In the genomic region with DNA sequence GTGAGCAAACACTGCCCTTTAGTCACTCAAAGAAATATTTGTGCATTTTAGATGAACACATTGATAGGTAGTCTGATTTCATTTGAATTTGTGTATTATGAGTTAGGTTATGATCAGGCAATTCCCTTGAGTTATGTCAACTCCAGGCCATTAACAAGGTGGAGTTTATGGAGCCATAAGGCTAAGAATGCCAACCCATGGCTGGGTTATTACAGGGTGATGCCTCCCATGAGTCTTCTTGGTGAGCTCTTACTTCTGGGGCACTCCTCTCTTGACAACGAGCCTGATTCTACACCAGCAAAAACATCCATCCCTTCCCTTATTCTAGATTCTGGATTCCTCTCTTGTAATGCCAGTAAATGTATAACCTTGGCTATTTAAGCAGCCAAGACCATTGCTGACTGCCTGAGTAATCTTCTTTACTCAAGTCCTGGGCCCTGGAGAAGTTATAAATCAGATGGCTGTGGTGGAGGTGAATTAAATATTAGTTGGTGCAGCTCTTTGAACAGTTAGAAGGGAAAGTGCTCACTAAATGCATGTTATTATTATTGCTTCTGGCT, we compare ENCODE assay signal across 14 cellular contexts.
DNase-seq lines count a peak whose midpoint lies in the region; ATAC-seq lines count a peak whose summit lies in the region.
"Had no signal": no experiment of that assay in that cellular context is flagged by ENCODE, and none has a peak within 500 bp of the region (broad histone marks: within the 10 kb centered on the region; RNA-seq: fewer than 3 reads in every experiment).

No MANE protein-coding gene starts in this region.

- in situ Hi-C loops in ACHN (cut with HindIII; ENCODE audit: low pct_ligation_motif_present, low pct_unique_long_range_greater_than_20kb, low sequenced_read_pairs) = no loop called here

- ATAC-seq in GM19463 (IDR thresholded peaks at IDR 0.05; ENCODE audit: unreplicated experiment) (no peak), HG02840 (IDR thresholded peaks at IDR 0.05; ENCODE audit: low FRiP score, unreplicated experiment) (no peak)
- ATAC-seq: A549, GM23338 had no signal

- DNase-seq in ACHN = peak; percentile 57
- DNase-seq in glomerular visceral epithelial cell (ENCODE audit: extremely low spot score) = peak; percentile 22
- peak; percentile 6 for DNase-seq in left kidney (ENCODE audit: low read depth, low spot score)
- DNase-seq in renal cortical epithelial cell (ENCODE audit: low read depth) = peak; percentile 85
- no peak for DNase-seq in anterior cingulate cortex (lab: John Stamatoyannopoulos, UW)
- DNase-seq: CD4-positive, alpha-beta memory T cell; DMS79 treated with DMSO at 0.1 percent for 48 hours; GF-D8; HCEC 1CT; IMR-90 had no signal

Comparison
In these comparisons a context has a peak if more than half of its experiments do, and no peak if none do; other contexts are left out.
1. DNase-seq: peak in ACHN (single experiment), glomerular visceral epithelial cell (single experiment), left kidney (single experiment) and renal cortical epithelial cell (single experiment); none in anterior cingulate cortex (0 of 58).